In genomic region chr17:66143657-66144282, GRCh38 we compare ENCODE assay signal across 29 cellular contexts.
"Had no signal": no experiment of that assay in that cellular context is flagged by ENCODE, and none has a peak within 500 bp of the region (broad histone marks: within the 10 kb centered on the region; RNA-seq: fewer than 3 reads in every experiment).

No MANE protein-coding gene starts in this region.

- H3K27ac ChIP-seq: coronary artery, foreskin keratinocyte, gastroesophageal sphincter, heart left ventricle, hepatocyte, left lung, parathyroid adenoma, right atrium auricular region, suprapubic skin had no signal

- H3K36me3 ChIP-seq: right atrium auricular region, suprapubic skin had no signal

- H2AFZ ChIP-seq: hepatocyte, parathyroid adenoma had no signal

- H3K4me1 Mint-ChIP-seq: mesothelial cell of epicardium; naive thymus-derived CD8-positive, alpha-beta T cell; nephron progenitor cell; stimulated activated naive CD8-positive, alpha-beta T cell treated with anti-CD3 and anti-CD28 coated beads, Interleukin-15, amount 100 ng/mL, for 72 hours had no signal

- ATAC-seq: effector memory CD8-positive, alpha-beta T cell; foreskin keratinocyte; gastroesophageal sphincter; heart left ventricle; left lung; naive thymus-derived CD8-positive, alpha-beta T cell; sciatic nerve; stimulated activated naive CD8-positive, alpha-beta T cell treated with anti-CD3 and anti-CD28 coated beads, Interleukin-15, amount 100 ng/mL, for 72 hours had no signal

- H3K79me2 ChIP-seq: hepatocyte, parathyroid adenoma had no signal

- FAIRE-seq: endometrium, kidney had no signal

- H3K9ac ChIP-seq: parathyroid adenoma had no signal

- H3K4me1 ChIP-seq: foreskin keratinocyte, gastroesophageal sphincter, heart left ventricle, left lung, parathyroid adenoma, right atrium auricular region, suprapubic skin had no signal

- H3K9me3 ChIP-seq: gastroesophageal sphincter, heart left ventricle, left lung, right atrium auricular region, suprapubic skin had no signal

- H3K4me2 ChIP-seq: hepatocyte, smooth muscle cell had no signal

- H3K4me3 Mint-ChIP-seq: effector memory CD8-positive, alpha-beta T cell; mesothelial cell of epicardium; naive thymus-derived CD8-positive, alpha-beta T cell; nephron progenitor cell; stimulated activated naive CD8-positive, alpha-beta T cell treated with anti-CD3 and anti-CD28 coated beads, Interleukin-15, amount 100 ng/mL, for 72 hours had no signal

- H3K4me3 ChIP-seq: coronary artery, gastroesophageal sphincter, heart left ventricle, hepatocyte, left lung, right atrium auricular region, smooth muscle cell, suprapubic skin had no signal

- H3K27me3 ChIP-seq: gastroesophageal sphincter, heart left ventricle, hepatocyte, left lung, right atrium auricular region, suprapubic skin had no signal

- H3K9me3 Mint-ChIP-seq: effector memory CD8-positive, alpha-beta T cell; naive thymus-derived CD8-positive, alpha-beta T cell; nephron progenitor cell; stimulated activated naive CD8-positive, alpha-beta T cell treated with anti-CD3 and anti-CD28 coated beads, Interleukin-15, amount 100 ng/mL, for 72 hours had no signal

- H3K36me3 Mint-ChIP-seq: naive thymus-derived CD8-positive, alpha-beta T cell had no signal

- H3K27me3 Mint-ChIP-seq: effector memory CD8-positive, alpha-beta T cell; progenitor cell of endocrine pancreas had no signal

- DNase-seq: central memory CD4-positive, alpha-beta T cell; dermis blood vessel endothelial cell; effector memory CD8-positive, alpha-beta T cell; foreskin keratinocyte; heart left ventricle; kidney; left lung; mesenchymal stem cell; naive thymus-derived CD8-positive, alpha-beta T cell; nephron progenitor cell; occipital lobe; stimulated activated CD4-positive, alpha-beta T cell treated with anti-CD3 and anti-CD28 coated beads, Interleukin-12 subunit alpha, Interleukin-12 subunit beta, amount 100 ng/mL, for 4 hours; stimulated activated CD4-positive, alpha-beta T cell treated with anti-CD3 and anti-CD28 coated beads, Interleukin-1b, Interleukin-23, amount 100 ng/mL, for 48 hours; stimulated activated CD4-positive, alpha-beta T cell treated with anti-CD3 and anti-CD28 coated beads, Interleukin-4, amount 100 ng/mL, for 1 hour; stimulated activated CD8-positive, alpha-beta memory T cell treated with anti-CD3 and anti-CD28 coated beads, Interleukin-4, amount 100 ng/mL, for 48 hours; stimulated activated naive CD4-positive, alpha-beta T cell; stimulated activated naive CD8-positive, alpha-beta T cell treated with anti-CD3 and anti-CD28 coated beads, Interleukin-15, amount 100 ng/mL, for 72 hours; trophoblast cell had no signal

- H3K27ac Mint-ChIP-seq: effector memory CD8-positive, alpha-beta T cell; mesothelial cell of epicardium; naive thymus-derived CD8-positive, alpha-beta T cell; nephron progenitor cell; progenitor cell of endocrine pancreas; stimulated activated naive CD8-positive, alpha-beta T cell treated with anti-CD3 and anti-CD28 coated beads, Interleukin-15, amount 100 ng/mL, for 72 hours had no signal
